8 cellular contexts compared by ENCODE assay signal in the genomic region with DNA sequence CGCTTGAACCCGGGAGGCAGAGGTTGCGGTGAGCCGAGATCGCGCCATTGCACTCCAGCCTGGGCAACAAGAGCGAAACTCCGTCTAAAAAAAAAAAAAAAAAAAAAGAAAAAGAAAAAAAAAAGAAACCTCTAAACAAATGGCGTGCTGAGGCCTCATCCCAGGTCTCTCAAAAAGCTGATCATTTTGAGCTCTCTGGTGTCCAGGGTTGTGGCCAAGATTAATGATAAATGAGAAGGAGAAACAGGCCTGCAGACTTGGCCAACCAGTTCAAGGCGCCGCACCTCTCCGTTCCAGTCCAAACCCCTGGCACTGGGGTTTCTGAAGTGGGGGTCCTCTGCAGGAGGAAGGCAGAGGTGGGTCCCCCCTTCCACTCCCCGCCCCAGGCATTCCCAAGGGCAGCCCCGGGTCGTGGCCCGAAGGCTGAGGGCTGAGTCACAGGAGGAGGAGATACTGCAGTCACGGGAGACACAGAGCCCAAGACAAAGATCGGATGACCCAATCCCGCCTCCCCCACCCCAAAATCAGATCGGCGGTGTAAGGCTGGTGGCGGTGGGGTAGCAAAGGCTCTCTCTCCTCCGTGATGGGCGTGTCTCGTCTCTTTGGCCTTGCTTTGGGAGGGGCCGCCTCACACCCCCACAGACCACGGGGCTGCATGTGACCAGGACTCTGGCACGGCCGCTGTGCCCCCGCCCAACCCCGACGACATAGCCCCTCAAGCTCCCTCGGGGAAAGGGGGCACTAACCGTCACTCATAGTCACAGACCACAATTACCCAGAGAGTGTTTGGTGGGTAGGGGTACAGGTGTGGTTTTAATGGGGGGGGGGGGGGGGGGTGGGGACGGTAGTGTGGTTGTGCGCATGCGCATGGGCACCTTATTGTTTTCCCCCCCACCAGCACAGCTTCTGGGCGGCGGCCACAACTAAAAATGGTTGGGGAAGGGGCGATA. TPM values are rescaled to one million over a fixed set of nuclear protein-coding genes. Genes with fewer than 3 reads are reported as not detected.
A peak's percentile ranks its signal among the peaks of the same experiment; 100 is the strongest.
DNase-seq lines count a peak whose midpoint lies in the region; ATAC-seq and TF ChIP-seq lines count a peak whose summit lies in the region.

No MANE protein-coding gene starts in this region.

- POLR2A ChIA-PET in GM10248 (lab: Yijun Ruan, JAX) = interaction anchor here (0.5 to 1.4 kb wide), 3 partner anchors 9 to 124 kb away, joined by 3 read pairs; a partner anchor contains a TSS

- TF ChIP-seq EP300 in gastroesophageal sphincter (IDR thresholded peaks at IDR 0.05) = no peak

- TF ChIP-seq CTCF in GM10248 (IDR thresholded peaks at IDR 0.05; ENCODE audit: control extremely low read depth, extremely low read depth, low read depth, missing control alignments) = no peak
- TF ChIP-seq CTCF in gastroesophageal sphincter (IDR thresholded peaks at IDR 0.05) = no peak
- TF ChIP-seq CTCF in neural crest cell (conservative IDR thresholded peaks at IDR 0.05) = no peak

- H3K9me3 ChIP-seq in gastroesophageal sphincter = no peaks in the 10 kb centered on the region

- peak overlapping the region; percentile 70 for H3K27ac Mint-ChIP-seq in activated naive CD8-positive, alpha-beta T cell
- peak overlapping the region; percentile 78 for H3K27ac Mint-ChIP-seq in neural crest cell (ENCODE audit: unreplicated experiment)

- CTCF ChIA-PET in GM10248 (lab: Yijun Ruan, JAX) = interaction anchor here (1.2 kb wide), 1 partner anchor 10 kb away, joined by 3 read pairs; no protein-coding TSS in a partner anchor

- H3K36me3 ChIP-seq in gastroesophageal sphincter = peaks cover 0 to 26% of the 10 kb centered on the region in 2 donors

- no peaks in the 10 kb centered on the region for H3K36me3 Mint-ChIP-seq in activated naive CD8-positive, alpha-beta T cell
- peaks cover 2% of the 10 kb centered on the region for H3K36me3 Mint-ChIP-seq in neural crest cell (ENCODE audit: low read depth)

- H3K27me3 ChIP-seq in gastroesophageal sphincter = no peaks in the 10 kb centered on the region

- H3K4me3 Mint-ChIP-seq in activated naive CD8-positive, alpha-beta T cell = peak overlapping the region; percentile 87
- peak overlapping the region; percentile 91 for H3K4me3 Mint-ChIP-seq in neural crest cell

- in situ Hi-C loops in ACHN (cut with HindIII; ENCODE audit: low pct_ligation_motif_present, low pct_unique_long_range_greater_than_20kb, low sequenced_read_pairs) = no loop called here

- H3K9me3 Mint-ChIP-seq in activated naive CD8-positive, alpha-beta T cell (ENCODE audit: low read depth) = no peaks in the 10 kb centered on the region
- H3K9me3 Mint-ChIP-seq in neural crest cell = no peaks in the 10 kb centered on the region

- peak overlapping the region; percentile 69 to 92 (median 90) for H3K27ac ChIP-seq in gastroesophageal sphincter

- TF ChIP-seq POLR2A in gastroesophageal sphincter (IDR thresholded peaks at IDR 0.05) = no peak

- 3 to 34% methylated on average over 15 to 16 of the region's 40 CpGs for WGBS in gastroesophageal sphincter (ENCODE audit: low coverage in 1 of 2), 2 donors

- peaks cover 35% of the 10 kb centered on the region for H3K4me1 Mint-ChIP-seq in activated naive CD8-positive, alpha-beta T cell (ENCODE audit: low read depth)
- H3K4me1 Mint-ChIP-seq in neural crest cell = peaks cover 47% of the 10 kb centered on the region

- H3K27me3 Mint-ChIP-seq in activated naive CD8-positive, alpha-beta T cell = no peaks in the 10 kb centered on the region
- peaks cover 3% of the 10 kb centered on the region for H3K27me3 Mint-ChIP-seq in neural crest cell (ENCODE audit: low read depth)

- peak; percentile 90 for DNase-seq in ACHN
- DNase-seq in GM10248 (ENCODE audit: extremely low spot score) = peak; percentile 57
- DNase-seq in NCI-H460 (ENCODE audit: extremely low read depth, low read depth) = peak; percentile 51
- no peak for DNase-seq in neural crest cell (ENCODE audit: low read depth, low spot score)

- H3K4me1 ChIP-seq in gastroesophageal sphincter = peaks cover 0 to 75% (median 41%) of the 10 kb centered on the region in 3 donors

- H3K4me3 ChIP-seq in gastroesophageal sphincter = peak overlapping the region; percentile 93 to 100

- ATAC-seq in gastroesophageal sphincter (peak; percentile 57), GM18870 (IDR thresholded peaks at IDR 0.05; ENCODE audit: unreplicated experiment) (no peak), HG03432 (IDR thresholded peaks at IDR 0.05; ENCODE audit: unreplicated experiment) (no peak)

RNA-seq across cellular contexts. Expression of a gene that starts 1.1 kb away (rescaled TPM):
- 164 and 168 TPM in 2 replicates for total RNA-seq in NCI-H460 (2014; rRNA removed; shearing (Covaris generic))
- polyA plus RNA-seq in NCI-H460 (2014; cell fraction: nucleus; rRNA removed) = 62.2 and 82.0 TPM in 2 replicates
- 100 to 1,000 TPM in 3 of 4 donors, 10 to 100 TPM in 1; 89.2 to 187 (median 139) TPM for total RNA-seq in gastroesophageal sphincter
- 112 and 115 TPM in 2 replicates for total RNA-seq in neural crest cell

RNA-seq across cellular contexts. Expression of a gene that starts 4.0 kb away (rescaled TPM):
- total RNA-seq in NCI-H460 (2014; rRNA removed; shearing (Covaris generic)) = not detected in 2 replicates
- polyA plus RNA-seq in NCI-H460 (2014; cell fraction: nucleus; rRNA removed) = not detected in 2 replicates
- total RNA-seq in gastroesophageal sphincter (1 to 10 TPM; 1.5 to 4.5 (median 2.5) TPM), neural crest cell (15.3 and 17.8 TPM in 2 replicates)

RNA-seq across cellular contexts. Expression of a gene that starts 14.5 kb away (rescaled TPM):
- total RNA-seq in NCI-H460 (2014; rRNA removed; shearing (Covaris generic)) = 22.3 and 26.0 TPM in 2 replicates
- polyA plus RNA-seq in NCI-H460 (2014; cell fraction: nucleus; rRNA removed) = 33.5 and 56.2 TPM in 2 replicates
- total RNA-seq in gastroesophageal sphincter (10 to 100 TPM; 17.1 to 27.9 (median 22.9) TPM), neural crest cell (0.91 and 1.3 TPM in 2 replicates)

RNA-seq across cellular contexts. Expression of a gene that starts 22.8 kb away (rescaled TPM):
- 2,857 and 2,900 TPM in 2 replicates for total RNA-seq in NCI-H460 (2014; rRNA removed; shearing (Covaris generic))
- polyA plus RNA-seq in NCI-H460 (2014; cell fraction: nucleus; rRNA removed) = 1,158 and 1,712 TPM in 2 replicates
- total RNA-seq in gastroesophageal sphincter = 1,000 to 10,000 TPM in 3 of 4 donors, 100 to 1,000 TPM in 1; 854 to 1,510 (median 1,196) TPM
- 1,045 and 1,183 TPM in 2 replicates for total RNA-seq in neural crest cell

RNA-seq across cellular contexts. Expression of a gene that starts 40.7 kb away (rescaled TPM):
- total RNA-seq in NCI-H460 (2014; rRNA removed; shearing (Covaris generic)) = 7.9 and 10.9 TPM in 2 replicates
- 7.7 and 9.2 TPM in 2 replicates for polyA plus RNA-seq in NCI-H460 (2014; cell fraction: nucleus; rRNA removed)
- total RNA-seq in gastroesophageal sphincter (10 to 100 TPM; 16.4 to 20.9 (median 19.4) TPM), neural crest cell (15.9 and 16.5 TPM in 2 replicates)
